ENCODE assay signal across 1 cellular context in the genomic region with DNA sequence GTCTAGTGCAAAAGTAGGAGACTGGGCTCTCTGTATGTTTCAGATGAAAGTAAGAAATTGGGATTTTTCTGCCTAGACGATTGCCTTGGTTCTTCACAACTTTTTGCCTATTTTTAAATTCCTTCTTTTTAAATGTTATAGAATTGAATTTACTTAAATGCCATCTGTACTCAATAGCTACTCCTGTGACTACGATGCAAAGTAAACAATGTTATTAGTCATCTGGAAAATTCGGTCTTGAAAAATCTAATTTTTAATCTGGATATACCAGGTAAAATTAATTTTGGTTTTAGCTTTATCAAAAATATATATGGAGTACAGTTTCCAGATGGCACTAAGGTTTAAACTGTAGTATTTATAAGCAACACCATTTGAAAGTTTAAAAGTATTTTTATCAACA.
TF ChIP-seq lines count a peak whose summit lies in the region.

No MANE protein-coding gene starts in this region.

TF ChIP-seq in A549, 52 proteins besides CTCF, POLR2A, EP300 and RAD21 (continued from another document):
- TF ChIP-seq CHD4 (IDR thresholded peaks at IDR 0.05; ENCODE audit: borderline replicate concordance): no peak
- no peak for TF ChIP-seq FOXS1 (CRISPR knock-in tag; IDR thresholded peaks at IDR 0.05)
- TF ChIP-seq, protein P1, sequence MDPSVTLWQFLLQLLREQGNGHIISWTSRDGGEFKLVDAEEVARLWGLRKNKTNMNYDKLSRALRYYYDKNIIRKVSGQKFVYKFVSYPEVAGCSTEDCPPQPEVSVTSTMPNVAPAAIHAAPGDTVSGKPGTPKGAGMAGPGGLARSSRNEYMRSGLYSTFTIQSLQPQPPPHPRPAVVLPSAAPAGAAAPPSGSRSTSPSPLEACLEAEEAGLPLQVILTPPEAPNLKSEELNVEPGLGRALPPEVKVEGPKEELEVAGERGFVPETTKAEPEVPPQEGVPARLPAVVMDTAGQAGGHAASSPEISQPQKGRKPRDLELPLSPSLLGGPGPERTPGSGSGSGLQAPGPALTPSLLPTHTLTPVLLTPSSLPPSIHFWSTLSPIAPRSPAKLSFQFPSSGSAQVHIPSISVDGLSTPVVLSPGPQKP (IDR thresholded peaks at IDR 0.05; ENCODE audit: low read depth, low read length): no peak
- TF ChIP-seq, protein P2, sequence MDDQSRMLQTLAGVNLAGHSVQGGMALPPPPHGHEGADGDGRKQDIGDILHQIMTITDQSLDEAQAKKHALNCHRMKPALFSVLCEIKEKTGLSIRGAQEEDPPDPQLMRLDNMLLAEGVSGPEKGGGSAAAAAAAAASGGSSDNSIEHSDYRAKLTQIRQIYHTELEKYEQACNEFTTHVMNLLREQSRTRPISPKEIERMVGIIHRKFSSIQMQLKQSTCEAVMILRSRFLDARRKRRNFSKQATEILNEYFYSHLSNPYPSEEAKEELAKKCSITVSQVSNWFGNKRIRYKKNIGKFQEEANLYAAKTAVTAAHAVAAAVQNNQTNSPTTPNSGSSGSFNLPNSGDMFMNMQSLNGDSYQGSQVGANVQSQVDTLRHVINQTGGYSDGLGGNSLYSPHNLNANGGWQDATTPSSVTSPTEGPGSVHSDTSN (IDR thresholded peaks at IDR 0.05): no peak
- TF ChIP-seq, protein P3, sequence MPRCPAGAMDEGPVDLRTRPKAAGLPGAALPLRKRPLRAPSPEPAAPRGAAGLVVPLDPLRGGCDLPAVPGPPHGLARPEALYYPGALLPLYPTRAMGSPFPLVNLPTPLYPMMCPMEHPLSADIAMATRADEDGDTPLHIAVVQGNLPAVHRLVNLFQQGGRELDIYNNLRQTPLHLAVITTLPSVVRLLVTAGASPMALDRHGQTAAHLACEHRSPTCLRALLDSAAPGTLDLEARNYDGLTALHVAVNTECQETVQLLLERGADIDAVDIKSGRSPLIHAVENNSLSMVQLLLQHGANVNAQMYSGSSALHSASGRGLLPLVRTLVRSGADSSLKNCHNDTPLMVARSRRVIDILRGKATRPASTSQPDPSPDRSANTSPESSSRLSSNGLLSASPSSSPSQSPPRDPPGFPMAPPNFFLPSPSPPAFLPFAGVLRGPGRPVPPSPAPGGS (IDR thresholded peaks at IDR 0.05): no peak
- TF ChIP-seq, protein P4, sequence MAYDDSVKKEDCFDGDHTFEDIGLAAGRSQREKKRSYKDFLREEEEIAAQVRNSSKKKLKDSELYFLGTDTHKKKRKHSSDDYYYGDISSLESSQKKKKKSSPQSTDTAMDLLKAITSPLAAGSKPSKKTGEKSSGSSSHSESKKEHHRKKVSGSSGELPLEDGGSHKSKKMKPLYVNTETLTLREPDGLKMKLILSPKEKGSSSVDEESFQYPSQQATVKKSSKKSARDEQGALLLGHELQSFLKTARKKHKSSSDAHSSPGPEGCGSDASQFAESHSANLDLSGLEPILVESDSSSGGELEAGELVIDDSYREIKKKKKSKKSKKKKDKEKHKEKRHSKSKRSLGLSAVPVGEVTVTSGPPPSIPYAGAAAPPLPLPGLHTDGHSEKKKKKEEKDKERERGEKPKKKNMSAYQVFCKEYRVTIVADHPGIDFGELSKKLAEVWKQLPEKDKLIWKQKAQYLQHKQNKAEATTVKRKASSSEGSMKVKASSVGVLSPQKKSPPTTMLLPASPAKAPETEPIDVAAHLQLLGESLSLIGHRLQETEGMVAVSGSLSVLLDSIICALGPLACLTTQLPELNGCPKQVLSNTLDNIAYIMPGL (CRISPR knock-in tag; IDR thresholded peaks at IDR 0.05; ENCODE audit: borderline replicate concordance): no peak
- TF ChIP-seq ESRRA (IDR thresholded peaks at IDR 0.05; ENCODE audit: borderline replicate concordance, low read length): no peak
- TF ChIP-seq, protein P5, sequence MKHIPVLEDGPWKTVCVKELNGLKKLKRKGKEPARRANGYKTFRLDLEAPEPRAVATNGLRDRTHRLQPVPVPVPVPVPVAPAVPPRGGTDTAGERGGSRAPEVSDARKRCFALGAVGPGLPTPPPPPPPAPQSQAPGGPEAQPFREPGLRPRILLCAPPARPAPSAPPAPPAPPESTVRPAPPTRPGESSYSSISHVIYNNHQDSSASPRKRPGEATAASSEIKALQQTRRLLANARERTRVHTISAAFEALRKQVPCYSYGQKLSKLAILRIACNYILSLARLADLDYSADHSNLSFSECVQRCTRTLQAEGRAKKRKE (CRISPR knock-in tag; IDR thresholded peaks at IDR 0.05; ENCODE audit: low read depth): no peak
- TF ChIP-seq HOXA7 (CRISPR knock-in tag; IDR thresholded peaks at IDR 0.05): no peak
- no peak for TF ChIP-seq HOXB13 (CRISPR knock-in tag; IDR thresholded peaks at IDR 0.05; ENCODE audit: low read depth)
- TF ChIP-seq CHD2 (IDR thresholded peaks at IDR 0.05; ENCODE audit: low read length, partially characterized antibody): no peak
